ENCODE assay signal across 1 cellular context in genomic region chr6:108157234-108157971, GRCh38.
A peak's percentile ranks its signal among the peaks of the same experiment; 100 is the strongest.
TF ChIP-seq lines count a peak whose summit lies in the region.

No MANE protein-coding gene starts in this region.

TF ChIP-seq in H1, 55 proteins besides CTCF, POLR2A, EP300 and RAD21 (continued from another document):
- TF ChIP-seq E2F6 (IDR thresholded peaks at IDR 0.05) (no peak), SIN3A (conservative IDR thresholded peaks at IDR 0.05 in 1 of 2, IDR thresholded peaks at IDR 0.05 in 1 of 2; ENCODE audit: low read depth in 1 of 2, low read length in 2 of 2) (no peak), ATF2 (IDR thresholded peaks at IDR 0.05; ENCODE audit: low read length) (no peak), CHD7 (IDR thresholded peaks at IDR 0.05; ENCODE audit: insufficient replicate concordance, low read length) (no peak), SIRT6 (IDR thresholded peaks at IDR 0.05; ENCODE audit: low read length) (no peak), TEAD4 (IDR thresholded peaks at IDR 0.05; ENCODE audit: low read depth, low read length) (no peak), RBBP5 (IDR thresholded peaks at IDR 0.05; ENCODE audit: borderline replicate concordance, low read depth, low read length) (peak; percentile 7; the same call in 1 of the 2 replicates), BCL11A (IDR thresholded peaks at IDR 0.05; ENCODE audit: low read depth in 2 of 2, low read length in 2 of 2) (no peak), ATF3 (IDR thresholded peaks at IDR 0.05; ENCODE audit: insufficient read depth, low read depth, low read length) (no peak), HDAC6 (IDR thresholded peaks at IDR 0.05; ENCODE audit: low read depth, low read length) (no peak), SP2 (IDR thresholded peaks at IDR 0.05; ENCODE audit: low read length) (no peak), RNF2 (IDR thresholded peaks at IDR 0.05; ENCODE audit: borderline replicate concordance, low read depth, low read length, missing control alignments, poor library complexity, severe bottlenecking) (peak; percentile 59), GABPA (IDR thresholded peaks at IDR 0.05; ENCODE audit: borderline replicate concordance, insufficient read depth, low read length) (no peak), SRF (IDR thresholded peaks at IDR 0.05; ENCODE audit: low read depth, low read length) (no peak), TBP (IDR thresholded peaks at IDR 0.05; ENCODE audit: low read depth, low read length) (no peak), SAP30 (IDR thresholded peaks at IDR 0.05; ENCODE audit: insufficient read depth, insufficient replicate concordance, low read length) (no peak), NRF1 (IDR thresholded peaks at IDR 0.05; ENCODE audit: low read depth, low read length) (no peak), EGR1 (IDR thresholded peaks at IDR 0.05; ENCODE audit: borderline replicate concordance, low read depth, low read length) (peak; percentile 66; the same call in 1 of the 2 replicates), FOSL1 (IDR thresholded peaks at IDR 0.05; ENCODE audit: insufficient read depth, low read depth, low read length) (no peak), CBX8 (IDR thresholded peaks at IDR 0.05; ENCODE audit: borderline replicate concordance, low read depth, low read length) (no peak), EZH2 (IDR thresholded peaks at IDR 0.05; ENCODE audit: low read depth, low read length, severe bottlenecking) (peak; percentile 94), KDM5A (IDR thresholded peaks at IDR 0.05; ENCODE audit: low read length) (no peak), SP1 (IDR thresholded peaks at IDR 0.05; ENCODE audit: low read depth, low read length) (no peak), CHD1 (IDR thresholded peaks at IDR 0.05; ENCODE audit: low read depth, low read length) (no peak), NANOG (IDR thresholded peaks at IDR 0.05; ENCODE audit: insufficient read depth, low read depth, low read length, poor library complexity, severe bottlenecking) (peak; percentile 64), CBX5 (IDR thresholded peaks at IDR 0.05; ENCODE audit: low read depth, low read length) (no peak), SP4 (IDR thresholded peaks at IDR 0.05; ENCODE audit: low read length) (no peak), KDM4A (IDR thresholded peaks at IDR 0.05; ENCODE audit: low read depth, low read length, severe bottlenecking) (no peak), RXRA (IDR thresholded peaks at IDR 0.05; ENCODE audit: insufficient read depth, low read depth, low read length) (no peak), CHD2 (IDR thresholded peaks at IDR 0.05; ENCODE audit: low read length) (no peak), JUN (IDR thresholded peaks at IDR 0.05; ENCODE audit: low read depth, low read length) (no peak), TAF1 (IDR thresholded peaks at IDR 0.05; ENCODE audit: low read depth, low read length) (no peak), ASH2L (IDR thresholded peaks at IDR 0.05; ENCODE audit: low read length) (peak; percentile 50)
- TF ChIP-seq, protein P1, sequence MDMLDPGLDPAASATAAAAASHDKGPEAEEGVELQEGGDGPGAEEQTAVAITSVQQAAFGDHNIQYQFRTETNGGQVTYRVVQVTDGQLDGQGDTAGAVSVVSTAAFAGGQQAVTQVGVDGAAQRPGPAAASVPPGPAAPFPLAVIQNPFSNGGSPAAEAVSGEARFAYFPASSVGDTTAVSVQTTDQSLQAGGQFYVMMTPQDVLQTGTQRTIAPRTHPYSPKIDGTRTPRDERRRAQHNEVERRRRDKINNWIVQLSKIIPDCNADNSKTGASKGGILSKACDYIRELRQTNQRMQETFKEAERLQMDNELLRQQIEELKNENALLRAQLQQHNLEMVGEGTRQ (IDR thresholded peaks at IDR 0.05; ENCODE audit: low read length) = no peak
